In genomic region chr6:170049641-170050491, GRCh38 we compare ENCODE assay signal across 11 cellular contexts.
DNase-seq lines count a peak whose midpoint lies in the region; ATAC-seq and TF ChIP-seq lines count a peak whose summit lies in the region.
"Had no signal": no experiment of that assay in that cellular context is flagged by ENCODE, and none has a peak within 500 bp of the region (broad histone marks: within the 10 kb centered on the region; RNA-seq: fewer than 3 reads in every experiment).

No MANE protein-coding gene starts in this region.

- no peaks in the 10 kb centered on the region for H3K27me3 ChIP-seq in BJ (ENCODE audit: control insufficient read depth, insufficient read depth, low read length)

- ATAC-seq in Right ventricle myocardium inferior, result peak; percentile 93
- no peak for ATAC-seq in GM19035 (IDR thresholded peaks at IDR 0.05; ENCODE audit: unreplicated experiment)
- no peak for ATAC-seq in GM19351 (IDR thresholded peaks at IDR 0.05; ENCODE audit: unreplicated experiment)

- DNase-seq in BJ (ENCODE audit: low read depth), result peak; percentile 68
- no peak for DNase-seq in RWPE1 (ENCODE audit: low spot score)
- peak; percentile 90 for DNase-seq in Right ventricle myocardium inferior (ENCODE audit: missing footprints)
- DNase-seq in pons (ENCODE audit: low spot score), result peak; percentile 6
- DNase-seq in SW 1271 (lab: John Stamatoyannopoulos, UW), result no peak
- no peak for DNase-seq in RKO (ENCODE audit: low spot score)
- DNase-seq: NCI-H748 treated with DMSO at 0.1 percent for 48 hours, small intestine had no signal

- peak overlapping the region; percentile 62 for H3K27ac ChIP-seq in RWPE1
- H3K27ac ChIP-seq: epithelial cell of prostate had no signal

- H3K4me3 ChIP-seq in BJ (ENCODE audit: low read depth, low read length), result no peak overlapping the region

- TF ChIP-seq CTCF in BJ (IDR thresholded peaks at IDR 0.05; ENCODE audit: insufficient read depth, low read depth, low read length) (no peak), RWPE1 (conservative IDR thresholded peaks at IDR 0.05; ENCODE audit: low read depth) (no peak)

- POLR2A ChIA-PET in BJ (lab: Charles Lee) (no interaction called here), RWPE1 (lab: Yijun Ruan, JAX; ENCODE audit: low non-redundant PET) (no interaction called here)

- H3K36me3 ChIP-seq in BJ (ENCODE audit: control insufficient read depth, insufficient read depth, low read length), result no peaks in the 10 kb centered on the region

- CTCF ChIA-PET in BJ (lab: Yijun Ruan, JAX), result no interaction called here
- CTCF ChIA-PET in RWPE1 (lab: Yijun Ruan, JAX), result no interaction called here

- intact Hi-C loops in Right ventricle myocardium inferior (cut with DNase I), result loop anchor here (5.0 kb wide), 1 partner anchor 83 kb away; no protein-coding TSS in a partner anchor

Comparison
In these comparisons a context has a peak if more than half of its experiments do, and no peak if none do; other contexts are left out.
1. DNase-seq: peak in BJ (single experiment), Right ventricle myocardium inferior (single experiment) and pons (single experiment); none in RWPE1 (single experiment), SW 1271 (0 of 2) and RKO (single experiment).